ENCODE assay signal across 16 cellular contexts in the genomic region with DNA sequence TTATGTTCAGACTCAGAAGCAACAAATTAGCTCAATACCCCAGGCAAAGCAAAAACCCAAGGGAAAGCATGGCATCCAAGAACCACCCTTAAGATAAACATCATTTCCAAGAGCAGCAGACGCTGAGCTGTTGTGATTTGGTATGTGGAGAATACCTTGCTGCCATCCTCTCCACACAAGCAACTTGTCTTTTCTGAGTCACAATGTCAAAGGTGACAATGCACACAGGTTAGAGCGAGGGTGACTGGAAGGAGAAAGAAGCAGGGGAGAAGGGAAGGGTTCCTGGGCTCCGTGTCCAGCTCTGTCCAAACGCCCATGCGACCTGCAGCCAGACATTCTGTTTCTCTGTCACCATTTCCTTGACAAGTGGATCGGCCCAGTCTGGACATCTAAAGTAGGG. TPM values are rescaled to one million over a fixed set of nuclear protein-coding genes. Genes with fewer than 3 reads are reported as not detected.
A peak's percentile ranks its signal among the peaks of the same experiment; 100 is the strongest.
DNase-seq lines count a peak whose midpoint lies in the region; FAIRE-seq and TF ChIP-seq lines count a peak whose summit lies in the region.
"Had no signal": no experiment of that assay in that cellular context is flagged by ENCODE, and none has a peak within 500 bp of the region (broad histone marks: within the 10 kb centered on the region; RNA-seq: fewer than 3 reads in every experiment).

No MANE protein-coding gene starts in this region.

- H3K36me3 ChIP-seq in keratinocyte (ENCODE audit: control insufficient read depth in 2 of 2, extremely low read depth in 1 of 2, insufficient read depth in 2 of 2, low read length in 2 of 2): no peaks in the 10 kb centered on the region
- no peaks in the 10 kb centered on the region for H3K36me3 ChIP-seq in trophoblast cell (ENCODE audit: control insufficient read depth in 1 of 2, insufficient read depth in 2 of 2, low read length in 2 of 2)
- H3K36me3 ChIP-seq in SJCRH30: no peaks in the 10 kb centered on the region

- H4K8ac ChIP-seq in trophoblast cell (ENCODE audit: low read depth, low read length): no peak overlapping the region

- H3K79me1 ChIP-seq in trophoblast cell (ENCODE audit: low read length): peaks cover 24% of the 10 kb centered on the region

- H3K4me3 ChIP-seq in keratinocyte (ENCODE audit: control insufficient read depth in 2 of 3, extremely low read depth in 1 of 3, insufficient read depth in 2 of 3, low read depth in 1 of 3, low read length in 3 of 3): no peak overlapping the region
- no peak overlapping the region for H3K4me3 ChIP-seq in trophoblast cell (ENCODE audit: low read depth, low read length)
- H3K4me3 ChIP-seq in SJCRH30: no peak overlapping the region
- H3K4me3 ChIP-seq: K562 had no signal

- H3K14ac ChIP-seq in trophoblast cell (ENCODE audit: low read length): no peak overlapping the region

- H4K91ac ChIP-seq in trophoblast cell (ENCODE audit: low read depth, low read length): no peak overlapping the region

- H3K27me3 ChIP-seq in keratinocyte (ENCODE audit: control insufficient read depth, extremely low read depth, insufficient read depth, low read length) (no peaks in the 10 kb centered on the region), trophoblast cell (ENCODE audit: insufficient read depth, low read length) (peaks cover 4% of the 10 kb centered on the region), SJCRH30 (peaks cover 12% of the 10 kb centered on the region; the same call in 1 of the 2 replicates)

- no peak overlapping the region for H3K18ac ChIP-seq in trophoblast cell (ENCODE audit: low read length)

- H3K4me1 ChIP-seq in keratinocyte (ENCODE audit: control insufficient read depth, extremely low read depth, insufficient read depth, low read length): peaks cover 11% of the 10 kb centered on the region
- H3K4me1 ChIP-seq in trophoblast cell (ENCODE audit: control insufficient read depth in 1 of 2, insufficient read depth in 2 of 2, low read length in 2 of 2): peaks cover 42 to 43% of the 10 kb centered on the region in 2 experiments
- no peaks in the 10 kb centered on the region for H3K4me1 ChIP-seq in SJCRH30

- no peaks in the 10 kb centered on the region for H3K9me3 ChIP-seq in keratinocyte (ENCODE audit: control insufficient read depth, low read depth, low read length)
- peaks cover 4% of the 10 kb centered on the region for H3K9me3 ChIP-seq in trophoblast cell (ENCODE audit: insufficient read depth, low read depth, low read length)
- H3K9me3 ChIP-seq in SJCRH30 (replicated peaks): no peaks in the 10 kb centered on the region
- H3K9me3 ChIP-seq: SK-N-SH had no signal

- H4K20me1 ChIP-seq in keratinocyte (ENCODE audit: control insufficient read depth, extremely low read depth, insufficient read depth, low read length): no peaks in the 10 kb centered on the region

- no peaks in the 10 kb centered on the region for H3K79me2 ChIP-seq in keratinocyte (ENCODE audit: control insufficient read depth, insufficient read depth, low read length)
- H3K79me2 ChIP-seq in trophoblast cell (ENCODE audit: control insufficient read depth, insufficient read depth, low read length, poor library complexity): peaks cover 5% of the 10 kb centered on the region

- no peak overlapping the region for H4K12ac ChIP-seq in trophoblast cell (ENCODE audit: low read depth, low read length)

- H2BK12ac ChIP-seq in trophoblast cell (ENCODE audit: low read length): no peak overlapping the region

- FAIRE-seq in keratinocyte (lab: Jason Lieb, UNC): no peak
- FAIRE-seq: K562 had no signal

- no peak overlapping the region for H3K27ac ChIP-seq in keratinocyte (ENCODE audit: control insufficient read depth, insufficient read depth, low read length)
- H3K27ac ChIP-seq in trophoblast cell (ENCODE audit: low read depth, low read length): no peak overlapping the region
- no peak overlapping the region for H3K27ac ChIP-seq in SJCRH30
- H3K27ac ChIP-seq: 22Rv1 had no signal

- H3K9me1 ChIP-seq in keratinocyte (ENCODE audit: control insufficient read depth, extremely low read depth, insufficient read depth, low read length): no peaks in the 10 kb centered on the region

- dilution Hi-C loops in keratinocyte (cut with MboI; ENCODE audit: extremely low pct_ligation_motif_present, low sequenced_read_pairs): no loop called here

- H3K4ac ChIP-seq in trophoblast cell (ENCODE audit: low read depth, low read length): no peak overlapping the region

- H3K23ac ChIP-seq in trophoblast cell (ENCODE audit: low read length): no peak overlapping the region

- H2AFZ ChIP-seq in keratinocyte (ENCODE audit: control insufficient read depth, low read length): no peak overlapping the region
- H2AFZ ChIP-seq in trophoblast cell (ENCODE audit: insufficient read depth, low read length, poor library complexity): no peak overlapping the region

- H2BK5ac ChIP-seq in trophoblast cell (ENCODE audit: low read depth, low read length, poor library complexity): no peak overlapping the region

- H3K9ac ChIP-seq in keratinocyte (ENCODE audit: control insufficient read depth, extremely low read depth, insufficient read depth, low read length) (no peak overlapping the region), trophoblast cell (ENCODE audit: low read length) (no peak overlapping the region)
- H3K9ac ChIP-seq: SK-N-SH had no signal

- TF ChIP-seq CTCF in keratinocyte (optimal IDR thresholded peaks at IDR 0.05 in 1 of 3, IDR thresholded peaks at IDR 0.05 in 1 of 3, conservative IDR thresholded peaks at IDR 0.05 in 1 of 3; ENCODE audit: extremely low read depth in 1 of 3, insufficient read depth in 2 of 3, low read length in 3 of 3): no peak

- WGBS in trophoblast cell (ENCODE audit: extremely low coverage, insufficient coverage, insufficient read length): no CpG with 5 or more reads among the region's 6 CpGs

- H3K4me2 ChIP-seq in keratinocyte (ENCODE audit: control insufficient read depth, extremely low read depth, insufficient read depth, low read depth, low read length) (peak overlapping the region; percentile 62), trophoblast cell (ENCODE audit: low read length) (no peak overlapping the region)
- H3K4me2 ChIP-seq: SK-N-SH had no signal

- H2BK120ac ChIP-seq in trophoblast cell (ENCODE audit: insufficient read depth, low read length, poor library complexity): no peak overlapping the region

- peak; percentile 9 for DNase-seq in DMS 273 (lab: John Stamatoyannopoulos, UW; ENCODE audit: unreplicated experiment)
- no peak for DNase-seq in DMS 273 treated with DMSO at 0.1 percent for 48 hours (lab: John Stamatoyannopoulos, UW)
- no peak for DNase-seq in keratinocyte (ENCODE audit: low read depth, low spot score)
- peak; percentile 24 to 71 for DNase-seq in trophoblast cell
- no peak for DNase-seq in GM19238 (ENCODE audit: insufficient read length, low spot score)
- DNase-seq in H4 (ENCODE audit: low spot score): no peak
- DNase-seq in NCI-H69 (lab: John Stamatoyannopoulos, UW): no peak
- no peak for DNase-seq in SJCRH30
- DNase-seq: DMS153, NCI-H1436 treated with DMSO at 0.1 percent for 48 hours, NCI-H2081 treated with DMSO at 0.1 percent for 48 hours, NCI-H2227 treated with DMSO at 0.1 percent for 48 hours, NCI-H526, SK-N-SH had no signal

- no peak overlapping the region for H2AK5ac ChIP-seq in trophoblast cell (ENCODE audit: low read length)

RNA-seq across cellular contexts. Expression of a gene that starts 6.0 kb away (rescaled TPM):
- polyA plus RNA-seq in keratinocyte: 3.1 to 4.4 TPM (median 3.5 TPM) in 3 replicates
- polyA plus RNA-seq in keratinocyte (2011; ENCODE audit: low read depth): 8.9 TPM
- polyA plus RNA-seq in keratinocyte (2011; cell fraction: cytosol; rRNA removed): 3.7 and 3.8 TPM in 2 replicates
- 7.4 and 8.7 TPM in 2 replicates for polyA plus RNA-seq in keratinocyte (2011; cell fraction: nucleus; rRNA removed)
- 2.6 and 16.5 TPM in 2 replicates for polyA plus RNA-seq in keratinocyte (2012; ENCODE audit: low replicate concordance)
- polyA minus RNA-seq in keratinocyte: 5.8 to 18.3 TPM (median 7.7 TPM) in 3 replicates
- 9.4 TPM for polyA minus RNA-seq in keratinocyte (2011; cell fraction: cytosol; rRNA and poly(A)+ RNA removed)
- 15.8 and 19.9 TPM in 2 replicates for polyA minus RNA-seq in keratinocyte (2011; cell fraction: nucleus; rRNA and poly(A)+ RNA removed)
- 9.3 and 10.2 TPM in 2 replicates for polyA plus RNA-seq in trophoblast cell (2013)
- total RNA-seq in H4 (2014; rRNA removed; shearing (Covaris generic)): not detected in 2 replicates
- total RNA-seq in SJCRH30 (2014; rRNA removed; shearing (Covaris generic)): 0.13 and 0.36 TPM in 2 replicates

Comparison
In these comparisons a context has a peak if more than half of its experiments do, and no peak if none do; other contexts are left out.
1. DNase-seq: peak in DMS 273 (single experiment) and trophoblast cell (2 of 2); none in DMS 273 treated with DMSO at 0.1 percent for 48 hours (single experiment), keratinocyte (single experiment), GM19238 (single experiment), H4 (single experiment), NCI-H69 (single experiment) and SJCRH30 (0 of 2).